In genomic region chr1:7379445-7379971, GRCh38 we compare ENCODE assay signal across 10 cellular contexts.
A peak's percentile ranks its signal among the peaks of the same experiment; 100 is the strongest.
DNase-seq lines count a peak whose midpoint lies in the region; ATAC-seq, FAIRE-seq and TF ChIP-seq lines count a peak whose summit lies in the region.
"Had no signal": no experiment of that assay in that cellular context is flagged by ENCODE, and none has a peak within 500 bp of the region (broad histone marks: within the 10 kb centered on the region; RNA-seq: fewer than 3 reads in every experiment).

No MANE protein-coding gene starts in this region.

- H3K9me3 Mint-ChIP-seq in glutamatergic neuron (ENCODE audit: unreplicated experiment): no peaks in the 10 kb centered on the region

- H3K36me3 Mint-ChIP-seq in glutamatergic neuron (ENCODE audit: unreplicated experiment): no peaks in the 10 kb centered on the region

- TF ChIP-seq POLR2A in spleen (IDR thresholded peaks at IDR 0.05): no peak

- H3K4me1 Mint-ChIP-seq in glutamatergic neuron (ENCODE audit: low read depth, unreplicated experiment): peaks cover 4% of the 10 kb centered on the region

- peaks cover 0 to 12% (median 0%) of the 10 kb centered on the region in 7 donors for H3K27me3 ChIP-seq in spleen (replicated peaks in 1 of 7)

- intact Hi-C loops in spleen (cut with DNase I; ENCODE audit: low total_unique reads): no loop called here

- 37 to 41% (median 39%) methylated on average over 18 of the region's 18 CpGs for WGBS in spleen, 5 donors

- TF ChIP-seq CTCF in glutamatergic neuron (IDR thresholded peaks at IDR 0.05; ENCODE audit: partially characterized antibody, unreplicated experiment) (no peak), spleen (IDR thresholded peaks at IDR 0.05 in 8 of 11, conservative IDR thresholded peaks at IDR 0.05 in 3 of 11) (no peak)

- H3K36me3 ChIP-seq in SK-N-MC (ENCODE audit: insufficient read depth, low read length): no peaks in the 10 kb centered on the region
- H3K36me3 ChIP-seq in spleen: no peaks in the 10 kb centered on the region

- peak overlapping the region; percentile 83 for H3K27ac Mint-ChIP-seq in glutamatergic neuron (ENCODE audit: unreplicated experiment)
- H3K27ac Mint-ChIP-seq: stimulated activated naive CD8-positive, alpha-beta T cell treated with anti-CD3 and anti-CD28 coated beads, Interleukin-15, Interleukin-2, amounts not matched to agents 100 ng/mL and 50 ng/mL, for 24 hours had no signal

- H3K4me1 ChIP-seq in spleen: peaks cover 0 to 18% (median 9%) of the 10 kb centered on the region in 6 donors

- H3K9me3 ChIP-seq in SK-N-MC (ENCODE audit: low read depth, low read length): no peaks in the 10 kb centered on the region
- peaks cover 0 to 7% (median 2%) of the 10 kb centered on the region in 8 donors for H3K9me3 ChIP-seq in spleen

- peak overlapping the region; percentile 1 for H3K9ac ChIP-seq in SK-N-MC (ENCODE audit: insufficient read length)

- no peak for ATAC-seq in GM18909 (IDR thresholded peaks at IDR 0.05; ENCODE audit: poor library complexity, unreplicated experiment)

- no peak overlapping the region for H3K27ac ChIP-seq in SK-N-MC
- H3K27ac ChIP-seq in spleen: peak overlapping the region in 1 of 8 donors; percentile 25

- peak overlapping the region; percentile 50 for H3K4me3 Mint-ChIP-seq in glutamatergic neuron (ENCODE audit: unreplicated experiment)
- H3K4me3 Mint-ChIP-seq: stimulated activated naive CD8-positive, alpha-beta T cell treated with anti-CD3 and anti-CD28 coated beads, Interleukin-15, Interleukin-2, amounts not matched to agents 100 ng/mL and 50 ng/mL, for 24 hours had no signal

- no peaks in the 10 kb centered on the region for H3K27me3 Mint-ChIP-seq in glutamatergic neuron (ENCODE audit: unreplicated experiment)

- FAIRE-seq in HTR-8/SVneo (lab: Jason Lieb, UNC): no peak
- FAIRE-seq: TTC549 had no signal

- DNase-seq in HTR-8/SVneo (ENCODE audit: insufficient read length, low spot score) (peak; percentile 71), SK-N-MC (ENCODE audit: low read depth, low spot score) (no peak), glutamatergic neuron (no peak), spleen (peak; percentile 41), cerebellar cortex (ENCODE audit: low spot score) (no peak), NCI-H1694 (lab: John Stamatoyannopoulos, UW) (no peak)
- DNase-seq in stimulated activated CD4-positive, alpha-beta T cell treated with anti-CD3 and anti-CD28 coated beads, Interleukin-15, amount 100 ng/mL, for 24 hours: no peak

- H3K4me3 ChIP-seq in SK-N-MC: no peak overlapping the region
- H3K4me3 ChIP-seq in spleen: no peak overlapping the region

Comparison
In these comparisons a context has a peak if more than half of its experiments do, and no peak if none do; other contexts are left out.
1. DNase-seq: peak in HTR-8/SVneo (single experiment) and spleen (single experiment); none in SK-N-MC (single experiment), glutamatergic neuron (single experiment), stimulated activated CD4-positive, alpha-beta T cell treated with anti-CD3 and anti-CD28 coated beads, Interleukin-15, amount 100 ng/mL, for 24 hours (single experiment), cerebellar cortex (single experiment) and NCI-H1694 (single experiment).